ENCODE assay signal across 10 cellular contexts in genomic region chr9:122374885-122375420, GRCh38. TPM values are rescaled to one million over a fixed set of nuclear protein-coding genes. Genes with fewer than 3 reads are reported as not detected.
A peak's percentile ranks its signal among the peaks of the same experiment; 100 is the strongest.
DNase-seq lines count a peak whose midpoint lies in the region; ATAC-seq, FAIRE-seq and TF ChIP-seq lines count a peak whose summit lies in the region.
"Had no signal": no experiment of that assay in that cellular context is flagged by ENCODE, and none has a peak within 500 bp of the region (broad histone marks: within the 10 kb centered on the region; RNA-seq: fewer than 3 reads in every experiment).

No MANE protein-coding gene starts in this region.

- peaks cover 21% of the 10 kb centered on the region for H3K4me1 Mint-ChIP-seq in chondrocyte (ENCODE audit: low read depth)

- no peak for TF ChIP-seq CTCF in chondrocyte (IDR thresholded peaks at IDR 0.05)
- TF ChIP-seq CTCF in kidney (IDR thresholded peaks at IDR 0.05; ENCODE audit: borderline replicate concordance, extremely low read depth, insufficient read depth), result no peak
- no peak for TF ChIP-seq CTCF in thoracic aorta (IDR thresholded peaks at IDR 0.05)

- H3K9ac ChIP-seq in kidney (ENCODE audit: low read length in 2 of 2), result no peak overlapping the region

- peaks cover 11% of the 10 kb centered on the region for H3K27me3 Mint-ChIP-seq in chondrocyte (ENCODE audit: low read depth)

- no peak overlapping the region for H3K27ac Mint-ChIP-seq in chondrocyte (ENCODE audit: unreplicated experiment)
- H3K27ac Mint-ChIP-seq: activated CD4-positive, alpha-beta T cell treated with anti-CD3 and anti-CD28 coated beads, Interleukin-2, amount 10 ng/mL, durations not matched to agents 24 days and 14 days had no signal

- H3K36me3 Mint-ChIP-seq in chondrocyte (ENCODE audit: low read depth), result no peaks in the 10 kb centered on the region

- H3K36me3 ChIP-seq in MG63 (no peaks in the 10 kb centered on the region), kidney (ENCODE audit: control insufficient read depth in 1 of 2, insufficient read depth in 2 of 2, low read length in 2 of 2) (no peaks in the 10 kb centered on the region), thoracic aorta (no peaks in the 10 kb centered on the region)
- H3K36me3 ChIP-seq in effector memory CD4-positive, alpha-beta T cell (ENCODE audit: control insufficient read depth, insufficient read depth, low read length), result no peaks in the 10 kb centered on the region

- ATAC-seq in thoracic aorta (ENCODE audit: insufficient number of reproducible peaks, low FRiP score, low read depth) (no peak), GM19324 (IDR thresholded peaks at IDR 0.05; ENCODE audit: low FRiP score, unreplicated experiment) (no peak)

- H3K4me3 ChIP-seq in MG63, result no peak overlapping the region
- no peak overlapping the region for H3K4me3 ChIP-seq in kidney (ENCODE audit: low read length in 2 of 2)
- H3K4me3 ChIP-seq in thoracic aorta, result peak overlapping the region; percentile 43
- H3K4me3 ChIP-seq in effector memory CD4-positive, alpha-beta T cell (ENCODE audit: insufficient read depth, low read depth, low read length, poor library complexity, severe bottlenecking), result no peak overlapping the region

- H3K4me1 ChIP-seq in kidney (ENCODE audit: control insufficient read depth in 1 of 2, insufficient read depth in 1 of 2, low read depth in 1 of 2, low read length in 2 of 2) (peaks cover 0 to 7% of the 10 kb centered on the region in 2 donors), thoracic aorta (ENCODE audit: control insufficient read depth in 1 of 2, low read depth in 2 of 2) (peaks cover 9 to 35% of the 10 kb centered on the region in 2 donors)
- peaks cover 7% of the 10 kb centered on the region for H3K4me1 ChIP-seq in effector memory CD4-positive, alpha-beta T cell (ENCODE audit: control insufficient read depth, insufficient read depth, low read length, poor library complexity, severe bottlenecking)

- peaks cover 8% of the 10 kb centered on the region for H3K9me3 ChIP-seq in MG63
- H3K9me3 ChIP-seq in kidney (ENCODE audit: control insufficient read depth in 1 of 2, low read length in 2 of 2), result peaks cover 0 to 4% of the 10 kb centered on the region in 2 donors
- no peaks in the 10 kb centered on the region for H3K9me3 ChIP-seq in thoracic aorta
- H3K9me3 ChIP-seq in effector memory CD4-positive, alpha-beta T cell (ENCODE audit: control insufficient read depth, low read length), result peaks cover 4% of the 10 kb centered on the region

- FAIRE-seq in kidney (lab: Jason Lieb, UNC) (no peak), frontal cortex (lab: Jason Lieb, UNC) (no peak)

- H3K4me3 Mint-ChIP-seq in chondrocyte (ENCODE audit: unreplicated experiment), result no peak overlapping the region
- H3K4me3 Mint-ChIP-seq: activated CD4-positive, alpha-beta T cell treated with anti-CD3 and anti-CD28 coated beads, Interleukin-2, amount 10 ng/mL, durations not matched to agents 24 days and 14 days had no signal

- H3K27ac ChIP-seq in kidney (ENCODE audit: low read depth in 2 of 2, low read length in 2 of 2) (no peak overlapping the region), thoracic aorta (no peak overlapping the region)
- no peak overlapping the region for H3K27ac ChIP-seq in effector memory CD4-positive, alpha-beta T cell (ENCODE audit: insufficient read depth, low read length, poor library complexity, severe bottlenecking)

- intact Hi-C loops in kidney (cut with DNase I), result no loop called here

- H3K9me3 Mint-ChIP-seq in chondrocyte (ENCODE audit: low read depth), result no peaks in the 10 kb centered on the region
- H3K9me3 Mint-ChIP-seq: activated CD4-positive, alpha-beta T cell treated with anti-CD3 and anti-CD28 coated beads, Interleukin-2, amount 10 ng/mL, durations not matched to agents 24 days and 14 days had no signal

- H3K27me3 ChIP-seq in MG63 (no peaks in the 10 kb centered on the region), thoracic aorta (replicated peaks; ENCODE audit: insufficient read depth) (no peaks in the 10 kb centered on the region)
- no peaks in the 10 kb centered on the region for H3K27me3 ChIP-seq in effector memory CD4-positive, alpha-beta T cell (replicated peaks; ENCODE audit: control insufficient read depth, insufficient read depth, low read length, poor library complexity, severe bottlenecking)

- DNase-seq in MG63 (peak; percentile 33), chondrocyte (ENCODE audit: low spot score) (peak; percentile 72), kidney (peak; percentile 81), thoracic aorta (ENCODE audit: low spot score) (no peak), frontal cortex (ENCODE audit: low spot score in 2 of 2) (no peak)
- DNase-seq in activated CD4-positive, alpha-beta T cell treated with anti-CD3 and anti-CD28 coated beads, Interleukin-2, amount 50 U/mL, for 1 hour, result no peak
- no peak for DNase-seq in effector memory CD4-positive, alpha-beta T cell
- DNase-seq: activated CD4-positive, alpha-beta T cell treated with anti-CD3 and anti-CD28 coated beads, Interleukin-2, amount 10 ng/mL, durations not matched to agents 24 days and 14 days; foreskin melanocyte had no signal

RNA-seq across cellular contexts. Expression of gene PTGS1, which starts 4.1 kb away (rescaled TPM):
- total RNA-seq in MG63 (2014; rRNA removed; shearing (Covaris generic); ENCODE audit: low replicate concordance), result not detected in 2 replicates
- total RNA-seq in chondrocyte (0.59 to 2.7 TPM (median 0.97 TPM) in 3 replicates), kidney (9.4 TPM), thoracic aorta (10 to 100 TPM; 10.8 to 13.8 TPM), frontal cortex (0.41 TPM)
- 3.5 TPM for polyA plus RNA-seq in kidney (ENCODE audit: insufficient read depth, low read depth, low replicate concordance)

Comparison
In these comparisons a context has a peak if more than half of its experiments do, and no peak if none do; other contexts are left out.
1. DNase-seq: peak in MG63 (single experiment), chondrocyte (single experiment) and kidney (single experiment); none in thoracic aorta (single experiment), activated CD4-positive, alpha-beta T cell treated with anti-CD3 and anti-CD28 coated beads, Interleukin-2, amount 50 U/mL, for 1 hour (single experiment), effector memory CD4-positive, alpha-beta T cell (0 of 3) and frontal cortex (0 of 2).